In genomic region chr4:5715357-5715756, GRCh38 we compare ENCODE assay signal across 1 cellular context.
TF ChIP-seq lines count a peak whose summit lies in the region.

No MANE protein-coding gene starts in this region.

TF ChIP-seq in HEK293, 187 proteins besides CTCF, POLR2A, EP300 and RAD21 (continued from another document):
- TF ChIP-seq ZNF18 (tag by site-specific recombination; IDR thresholded peaks at IDR 0.05) (no peak), ZSCAN16 (tag by site-specific recombination; IDR thresholded peaks at IDR 0.05) (no peak)
